In genomic region chr6:135876048-135876447, GRCh38 we compare ENCODE assay signal across 1 cellular context.
TF ChIP-seq lines count a peak whose summit lies in the region.

No MANE protein-coding gene starts in this region.

TF ChIP-seq in H1, 55 proteins besides CTCF, POLR2A, EP300 and RAD21:
- TF ChIP-seq JUN (IDR thresholded peaks at IDR 0.05; ENCODE audit: low read depth, low read length) (no peak), TBP (IDR thresholded peaks at IDR 0.05; ENCODE audit: low read depth, low read length) (no peak), ASH2L (IDR thresholded peaks at IDR 0.05; ENCODE audit: low read length) (no peak), GTF2F1 (IDR thresholded peaks at IDR 0.05; ENCODE audit: borderline replicate concordance, low read depth, low read length) (no peak), ZNF274 (IDR thresholded peaks at IDR 0.05; ENCODE audit: borderline replicate concordance, extremely low read depth, low read length) (no peak), KDM4A (IDR thresholded peaks at IDR 0.05; ENCODE audit: low read depth, low read length, severe bottlenecking) (no peak), SP2 (IDR thresholded peaks at IDR 0.05; ENCODE audit: low read length) (no peak), MAX (IDR thresholded peaks at IDR 0.05) (no peak), JUND (IDR thresholded peaks at IDR 0.05; ENCODE audit: low read length) (no peak), SIRT6 (IDR thresholded peaks at IDR 0.05; ENCODE audit: low read length) (no peak), SRF (IDR thresholded peaks at IDR 0.05; ENCODE audit: low read depth, low read length) (no peak), SIX5 (IDR thresholded peaks at IDR 0.05; ENCODE audit: low read depth, low read length) (no peak), TAF1 (IDR thresholded peaks at IDR 0.05; ENCODE audit: low read depth, low read length) (no peak)
